In genomic region chr20:38337561-38338140, GRCh38 we compare ENCODE assay signal across 8 cellular contexts. TPM values are rescaled to one million over a fixed set of nuclear protein-coding genes. Genes with fewer than 3 reads are reported as not detected.
DNase-seq lines count a peak whose midpoint lies in the region; ATAC-seq, FAIRE-seq and TF ChIP-seq lines count a peak whose summit lies in the region.

No MANE protein-coding gene starts in this region.

- H3K27ac Mint-ChIP-seq in type B pancreatic cell: no peak overlapping the region

- TF ChIP-seq CTCF in AG10803 (conservative IDR thresholded peaks at IDR 0.05; ENCODE audit: low read length) (peak; percentile 31), VCaP (conservative IDR thresholded peaks at IDR 0.05) (peak; percentile 63), type B pancreatic cell (conservative IDR thresholded peaks at IDR 0.05) (peak; percentile 73), lower leg skin (IDR thresholded peaks at IDR 0.05) (no peak)

- FAIRE-seq in H54 (lab: Jason Lieb, UNC): no peak

- TF ChIP-seq POLR2A in H54 (IDR thresholded peaks at IDR 0.05; ENCODE audit: low read depth, low read length) (no peak), lower leg skin (IDR thresholded peaks at IDR 0.05) (no peak)

- H3K4me3 ChIP-seq in AG10803 (ENCODE audit: low read length): no peak overlapping the region
- no peak overlapping the region for H3K4me3 ChIP-seq in lower leg skin (ENCODE audit: low read depth, poor library complexity, severe bottlenecking)

- no peak overlapping the region for H3K27ac ChIP-seq in VCaP

- WGBS in lower leg skin, 2 donors: 34 to 44% methylated on average over 6 of the region's 6 CpGs

- H3K4me3 Mint-ChIP-seq in type B pancreatic cell: no peak overlapping the region

- H3K4me1 Mint-ChIP-seq in type B pancreatic cell (ENCODE audit: unreplicated experiment): peaks cover 13% of the 10 kb centered on the region

- H3K9me3 Mint-ChIP-seq in type B pancreatic cell: peaks cover 7% of the 10 kb centered on the region

- DNase-seq in AG10803 (ENCODE audit: low read depth): no peak
- DNase-seq in H54 (ENCODE audit: insufficient read length, low spot score): peak; percentile 47
- peak; percentile 95 for DNase-seq in iPS DF 4.7 (ENCODE audit: extremely low read depth, low spot score)
- DNase-seq in type B pancreatic cell (ENCODE audit: extremely low spot score, unreplicated experiment): no peak
- DNase-seq in lower leg skin (ENCODE audit: low spot score in 2 of 2): no peak

- ATAC-seq in HG03439 (IDR thresholded peaks at IDR 0.05; ENCODE audit: unreplicated experiment) (no peak), HG03108 (IDR thresholded peaks at IDR 0.05; ENCODE audit: unreplicated experiment) (no peak)

- peaks cover 10% of the 10 kb centered on the region for H3K27me3 Mint-ChIP-seq in type B pancreatic cell

- H3K36me3 Mint-ChIP-seq in type B pancreatic cell: no peaks in the 10 kb centered on the region

- intact Hi-C loops in lower leg skin (cut with DNase I; ENCODE audit: low total_unique reads): no loop called here

RNA-seq across cellular contexts. Expression of gene LBP, which starts 8.6 kb away (rescaled TPM):
- not detected in 2 replicates for total RNA-seq in type B pancreatic cell (ENCODE audit: low replicate concordance)
- total RNA-seq in lower leg skin: under 1 TPM in 2 of 4 donors, not detected in 2; 0.23 to 0.55 TPM

RNA-seq across cellular contexts. Expression of gene BPI, which starts 33.7 kb away (rescaled TPM):
- total RNA-seq in type B pancreatic cell (ENCODE audit: low replicate concordance) (0.17 TPM in 1 of 2 replicates, not detected in the other), lower leg skin (not detected)

Comparison
In these comparisons a context has a peak if more than half of its experiments do, and no peak if none do; other contexts are left out.
1. DNase-seq: peak in H54 (single experiment) and iPS DF 4.7 (single experiment); none in AG10803 (single experiment), type B pancreatic cell (single experiment) and lower leg skin (0 of 2).
2. CTCF ChIP-seq: peak in AG10803 (single experiment), VCaP (single experiment) and type B pancreatic cell (single experiment); none in lower leg skin (0 of 3).